Comparison of ENCODE assay signal across 10 cellular contexts in genomic region chr5:134070648-134070978, GRCh38. TPM values are rescaled to one million over a fixed set of nuclear protein-coding genes. Genes with fewer than 3 reads are reported as not detected.
DNase-seq lines count a peak whose midpoint lies in the region; ATAC-seq and TF ChIP-seq lines count a peak whose summit lies in the region.
"Had no signal": no experiment of that assay in that cellular context is flagged by ENCODE, and none has a peak within 500 bp of the region (broad histone marks: within the 10 kb centered on the region; RNA-seq: fewer than 3 reads in every experiment).

No MANE protein-coding gene starts in this region.

- no peak overlapping the region for H3K27ac ChIP-seq in iPS DF 6.9 (ENCODE audit: low read length)
- no peak overlapping the region for H3K27ac ChIP-seq in PC-3 (ENCODE audit: low read length)
- H3K27ac ChIP-seq: WERI-Rb-1 had no signal

- H3K27me3 ChIP-seq in iPS DF 6.9 (ENCODE audit: control insufficient read depth, insufficient read depth, low read length) (no peaks in the 10 kb centered on the region; the same call in 1 of the 2 replicates), PC-3 (ENCODE audit: low read length) (no peaks in the 10 kb centered on the region)

- no peaks in the 10 kb centered on the region for H3K9me2 ChIP-seq in PC-3 (replicated peaks; ENCODE audit: low read length)

- peaks cover 2% of the 10 kb centered on the region for H3K36me3 Mint-ChIP-seq in activated CD4-positive, alpha-beta T cell treated with anti-CD3 and anti-CD28 coated beads, Interleukin-2, amount 10 ng/mL, durations not matched to agents 24 days and 14 days (ENCODE audit: low read depth)
- H3K36me3 Mint-ChIP-seq in activated naive CD8-positive, alpha-beta T cell treated with anti-CD3 and anti-CD28 coated beads for 36 hours: peaks cover 3% of the 10 kb centered on the region
- no peaks in the 10 kb centered on the region for H3K36me3 Mint-ChIP-seq in stimulated activated effector memory CD8-positive, alpha-beta T cell treated with anti-CD3 and anti-CD28 coated beads, Interleukin-12 subunit alpha, Interleukin-12 subunit beta, amount 100 ng/mL, for 72 hours

- DNase-seq in activated CD4-positive, alpha-beta T cell treated with anti-CD3 and anti-CD28 coated beads, Interleukin-2, amount 10 ng/mL, durations not matched to agents 24 days and 14 days: no peak
- no peak for DNase-seq in activated CD4-positive, alpha-beta T cell treated with anti-CD3 and anti-CD28 coated beads for 1 hour
- DNase-seq in activated naive CD8-positive, alpha-beta T cell treated with anti-CD3 and anti-CD28 coated beads for 36 hours: no peak
- no peak for DNase-seq in iPS DF 6.9 (ENCODE audit: low read depth, low spot score)
- DNase-seq in stimulated activated effector memory CD8-positive, alpha-beta T cell treated with anti-CD3 and anti-CD28 coated beads, Interleukin-12 subunit alpha, Interleukin-12 subunit beta, amount 100 ng/mL, for 72 hours (ENCODE audit: low spot score in 2 of 2): no peak
- no peak for DNase-seq in PC-3
- DNase-seq in stimulated activated CD4-positive, alpha-beta T cell treated with anti-CD3 and anti-CD28 coated beads, Interleukin-4, amount 100 ng/mL, for 24 hours: no peak
- DNase-seq: NCI-H1092 treated with DMSO at 0.1 percent for 48 hours, WERI-Rb-1 had no signal

- peaks cover 3% of the 10 kb centered on the region for H3K27me3 Mint-ChIP-seq in activated CD4-positive, alpha-beta T cell treated with anti-CD3 and anti-CD28 coated beads, Interleukin-2, amount 10 ng/mL, durations not matched to agents 24 days and 14 days
- H3K27me3 Mint-ChIP-seq in activated naive CD8-positive, alpha-beta T cell treated with anti-CD3 and anti-CD28 coated beads for 36 hours: no peaks in the 10 kb centered on the region

- BruUV-seq in PC-3 (replicated peaks; lab: Mats Ljungman, UMichigan): no TSS peak

- no CpG with 5 or more reads among the region's 9 CpGs for WGBS in iPS DF 6.9 (ENCODE audit: insufficient coverage, insufficient read length)

- H3K9me3 ChIP-seq in iPS DF 6.9 (ENCODE audit: control insufficient read depth, insufficient read depth, low read length) (no peaks in the 10 kb centered on the region), PC-3 (ENCODE audit: low read length) (no peaks in the 10 kb centered on the region)

- peak overlapping the region; percentile 83 for H3K4me3 Mint-ChIP-seq in activated CD4-positive, alpha-beta T cell treated with anti-CD3 and anti-CD28 coated beads, Interleukin-2, amount 10 ng/mL, durations not matched to agents 24 days and 14 days
- H3K4me3 Mint-ChIP-seq in activated naive CD8-positive, alpha-beta T cell treated with anti-CD3 and anti-CD28 coated beads for 36 hours: peak overlapping the region; percentile 49
- peak overlapping the region; percentile 60 for H3K4me3 Mint-ChIP-seq in stimulated activated effector memory CD8-positive, alpha-beta T cell treated with anti-CD3 and anti-CD28 coated beads, Interleukin-12 subunit alpha, Interleukin-12 subunit beta, amount 100 ng/mL, for 72 hours

- CTCF ChIA-PET in PC-3 (lab: Charles Lee): no interaction called here

- intact Hi-C loops in activated CD4-positive, alpha-beta T cell treated with anti-CD3 and anti-CD28 coated beads, Interleukin-2, amount 10 ng/mL, durations not matched to agents 24 days and 14 days (cut with micrococcal nuclease): no loop called here
- intact Hi-C loops in PC-3 (cut with micrococcal nuclease): no loop called here

- ATAC-seq in stimulated activated effector memory CD8-positive, alpha-beta T cell treated with anti-CD3 and anti-CD28 coated beads, Interleukin-12 subunit alpha, Interleukin-12 subunit beta, amount 100 ng/mL, for 72 hours: no peak
- ATAC-seq in PC-3 (no peak), HG03354 (IDR thresholded peaks at IDR 0.05; ENCODE audit: poor library complexity, severe bottlenecking, unreplicated experiment) (no peak)

- no peak overlapping the region for H2AFZ ChIP-seq in PC-3 (ENCODE audit: low read length)

- H3K4me1 Mint-ChIP-seq in activated CD4-positive, alpha-beta T cell treated with anti-CD3 and anti-CD28 coated beads, Interleukin-2, amount 10 ng/mL, durations not matched to agents 24 days and 14 days: peaks cover 57% of the 10 kb centered on the region
- H3K4me1 Mint-ChIP-seq in activated naive CD8-positive, alpha-beta T cell treated with anti-CD3 and anti-CD28 coated beads for 36 hours: peaks cover 58% of the 10 kb centered on the region
- peaks cover 24% of the 10 kb centered on the region for H3K4me1 Mint-ChIP-seq in stimulated activated effector memory CD8-positive, alpha-beta T cell treated with anti-CD3 and anti-CD28 coated beads, Interleukin-12 subunit alpha, Interleukin-12 subunit beta, amount 100 ng/mL, for 72 hours

- H3K79me2 ChIP-seq in PC-3 (ENCODE audit: low read length): no peaks in the 10 kb centered on the region

- no peak for TF ChIP-seq CTCF in PC-3 (conservative IDR thresholded peaks at IDR 0.05; ENCODE audit: low read depth, low read length)

- no peaks in the 10 kb centered on the region for H3F3A ChIP-seq in PC-3 (ENCODE audit: low read length, unreplicated experiment)

- H3K9me3 Mint-ChIP-seq in activated CD4-positive, alpha-beta T cell treated with anti-CD3 and anti-CD28 coated beads, Interleukin-2, amount 10 ng/mL, durations not matched to agents 24 days and 14 days: no peaks in the 10 kb centered on the region
- peaks cover 2% of the 10 kb centered on the region for H3K9me3 Mint-ChIP-seq in activated naive CD8-positive, alpha-beta T cell treated with anti-CD3 and anti-CD28 coated beads for 36 hours
- no peaks in the 10 kb centered on the region for H3K9me3 Mint-ChIP-seq in stimulated activated effector memory CD8-positive, alpha-beta T cell treated with anti-CD3 and anti-CD28 coated beads, Interleukin-12 subunit alpha, Interleukin-12 subunit beta, amount 100 ng/mL, for 72 hours

- H3K27ac Mint-ChIP-seq in activated CD4-positive, alpha-beta T cell treated with anti-CD3 and anti-CD28 coated beads, Interleukin-2, amount 10 ng/mL, durations not matched to agents 24 days and 14 days: peak overlapping the region; percentile 90
- peak overlapping the region; percentile 93 for H3K27ac Mint-ChIP-seq in activated naive CD8-positive, alpha-beta T cell treated with anti-CD3 and anti-CD28 coated beads for 36 hours
- no peak overlapping the region for H3K27ac Mint-ChIP-seq in stimulated activated effector memory CD8-positive, alpha-beta T cell treated with anti-CD3 and anti-CD28 coated beads, Interleukin-12 subunit alpha, Interleukin-12 subunit beta, amount 100 ng/mL, for 72 hours

- peak overlapping the region; percentile 43; the same call in 1 of the 2 replicates for H3K4me3 ChIP-seq in iPS DF 6.9 (ENCODE audit: low read length)
- H3K4me3 ChIP-seq in PC-3 (ENCODE audit: low read length): no peak overlapping the region

- no peaks in the 10 kb centered on the region for H4K20me1 ChIP-seq in PC-3 (ENCODE audit: low read length)

- H3K36me3 ChIP-seq in iPS DF 6.9 (ENCODE audit: control insufficient read depth, insufficient read depth, low read length) (no peaks in the 10 kb centered on the region), PC-3 (ENCODE audit: low read depth, low read length) (no peaks in the 10 kb centered on the region)
- H3K36me3 ChIP-seq: WERI-Rb-1 had no signal

- H3K4me1 ChIP-seq in iPS DF 6.9 (ENCODE audit: control insufficient read depth, insufficient read depth, low read length) (peaks cover 2% of the 10 kb centered on the region; the same call in 1 of the 2 replicates), PC-3 (ENCODE audit: insufficient read depth, low read length) (no peaks in the 10 kb centered on the region)

- H3K4me2 ChIP-seq in PC-3 (ENCODE audit: low read length): no peak overlapping the region

- POLR2A ChIA-PET in PC-3 (lab: Charles Lee; ENCODE audit: unreplicated experiment): no interaction called here

- H3K9ac ChIP-seq in PC-3 (ENCODE audit: low read length): no peak overlapping the region

RNA-seq across cellular contexts. Expression of gene TCF7, which starts 43.9 kb away (rescaled TPM):
- 112 and 113 TPM in 2 replicates for total RNA-seq in activated CD4-positive, alpha-beta T cell treated with anti-CD3 and anti-CD28 coated beads, Interleukin-2, amount 10 ng/mL, durations not matched to agents 24 days and 14 days
- total RNA-seq in activated naive CD8-positive, alpha-beta T cell treated with anti-CD3 and anti-CD28 coated beads for 36 hours: 10 to 100 TPM; 66.4 to 68.7 TPM
- 3.9 and 7.0 TPM in 2 replicates for total RNA-seq in PC-3 (2014; rRNA removed)
